Comparison of ENCODE assay signal across 3 cellular contexts in genomic region chr5:77629553-77630245, GRCh38.
TF ChIP-seq lines count a peak whose summit lies in the region.

No MANE protein-coding gene starts in this region.

TF ChIP-seq in SK-N-SH, 30 proteins besides CTCF, POLR2A, EP300 and RAD21 (continued from another document):
- TF ChIP-seq REST (IDR thresholded peaks at IDR 0.05; ENCODE audit: low read depth, low read length), result no peak
- no peak for TF ChIP-seq TEAD4 (IDR thresholded peaks at IDR 0.05; ENCODE audit: borderline replicate concordance, insufficient read depth)
- TF ChIP-seq USF1 (IDR thresholded peaks at IDR 0.05; ENCODE audit: borderline replicate concordance, low read depth), result no peak
- no peak for TF ChIP-seq MAX (IDR thresholded peaks at IDR 0.05; ENCODE audit: low read depth)
- no peak for TF ChIP-seq TCF12 (IDR thresholded peaks at IDR 0.05)
- no peak for TF ChIP-seq EZH2phosphoT487 (IDR thresholded peaks at IDR 0.05; ENCODE audit: borderline replicate concordance, low read depth)
- no peak for TF ChIP-seq GABPA (IDR thresholded peaks at IDR 0.05; ENCODE audit: low read depth)
- TF ChIP-seq RCOR1 (IDR thresholded peaks at IDR 0.05; ENCODE audit: low read length), result no peak
- TF ChIP-seq NFIC (IDR thresholded peaks at IDR 0.05; ENCODE audit: borderline replicate concordance), result no peak
- TF ChIP-seq FOSL2 (IDR thresholded peaks at IDR 0.05; ENCODE audit: borderline replicate concordance, low read depth), result no peak

TF ChIP-seq in SK-N-SH treated with all-trans-retinoic acid at 6 μM for 48 hours, 23 proteins besides CTCF, POLR2A, EP300 and RAD21 (continued from another document):
- TF ChIP-seq ISL1 (CRISPR knock-in tag; IDR thresholded peaks at IDR 0.05) (no peak), ARNTL (CRISPR knock-in tag; IDR thresholded peaks at IDR 0.05; ENCODE audit: borderline replicate concordance, low read depth) (no peak), SNAI2 (CRISPR knock-in tag; IDR thresholded peaks at IDR 0.05) (no peak), TCF4 (CRISPR knock-in tag; IDR thresholded peaks at IDR 0.05; ENCODE audit: borderline replicate concordance) (no peak), PATZ1 (CRISPR knock-in tag; IDR thresholded peaks at IDR 0.05; ENCODE audit: borderline replicate concordance) (no peak), ESRRG (CRISPR knock-in tag; IDR thresholded peaks at IDR 0.05) (no peak)

TF ChIP-seq in H1, 55 proteins besides CTCF, POLR2A, EP300 and RAD21 (continued from another document):
- peak; percentile 21 for TF ChIP-seq SUZ12 (IDR thresholded peaks at IDR 0.05; ENCODE audit: low read length)
- TF ChIP-seq EZH2 (IDR thresholded peaks at IDR 0.05; ENCODE audit: low read depth, low read length, severe bottlenecking), result peak; percentile 38
- TF ChIP-seq BRCA1 (IDR thresholded peaks at IDR 0.05; ENCODE audit: low read depth, low read length), result no peak
- TF ChIP-seq CREB1 (IDR thresholded peaks at IDR 0.05), result peak; percentile 46; the same call in 1 of the 2 replicates
- peak; percentile 10; the same call in 1 of the 2 replicates for TF ChIP-seq MAX (IDR thresholded peaks at IDR 0.05)
- TF ChIP-seq ATF2 (IDR thresholded peaks at IDR 0.05; ENCODE audit: low read length), result no peak
- TF ChIP-seq BACH1 (IDR thresholded peaks at IDR 0.05; ENCODE audit: low read length), result peak; percentile 16; the same call in 1 of the 2 replicates
- TF ChIP-seq RNF2 (IDR thresholded peaks at IDR 0.05; ENCODE audit: borderline replicate concordance, low read depth, low read length, missing control alignments, poor library complexity, severe bottlenecking), result peak; percentile 48
- TF ChIP-seq E2F6 (IDR thresholded peaks at IDR 0.05), result peak; percentile 95
